In genomic region chr10:50576995-50577394, GRCh38 we compare ENCODE assay signal across 19 cellular contexts. TPM values are rescaled to one million over a fixed set of nuclear protein-coding genes. Genes with fewer than 3 reads are reported as not detected.
A peak's percentile ranks its signal among the peaks of the same experiment; 100 is the strongest.
DNase-seq lines count a peak whose midpoint lies in the region; ATAC-seq, FAIRE-seq and TF ChIP-seq lines count a peak whose summit lies in the region.
"Had no signal": no experiment of that assay in that cellular context is flagged by ENCODE, and none has a peak within 500 bp of the region (broad histone marks: within the 10 kb centered on the region; RNA-seq: fewer than 3 reads in every experiment).

No MANE protein-coding gene starts in this region.

- H3K4me3 ChIP-seq in astrocyte (ENCODE audit: insufficient read depth, low read depth, low read length) (no peak overlapping the region), lower lobe of right lung (no peak overlapping the region)
- H3K4me3 ChIP-seq: esophagus muscularis mucosa, transverse colon had no signal

- no peaks in the 10 kb centered on the region for H3K9me3 ChIP-seq in astrocyte (ENCODE audit: insufficient read depth, low read depth, low read length)
- H3K9me3 ChIP-seq in lower lobe of right lung: no peaks in the 10 kb centered on the region
- H3K9me3 ChIP-seq: esophagus muscularis mucosa had no signal

- TF ChIP-seq CTCF in astrocyte (IDR thresholded peaks at IDR 0.05; ENCODE audit: insufficient read depth, low read depth, low read length): no peak
- TF ChIP-seq CTCF in lower lobe of right lung (IDR thresholded peaks at IDR 0.05): no peak

- H3K36me3 ChIP-seq in astrocyte (ENCODE audit: insufficient read depth, low read length) (no peaks in the 10 kb centered on the region), lower lobe of right lung (no peaks in the 10 kb centered on the region)
- H3K36me3 ChIP-seq: esophagus muscularis mucosa, transverse colon had no signal

- ATAC-seq in left ventricle myocardium superior (peak; percentile 8), Right ventricle myocardium inferior (no peak), lower lobe of right lung (no peak)
- ATAC-seq: HepG2 had no signal

- no peaks in the 10 kb centered on the region for H3K27me3 ChIP-seq in astrocyte (ENCODE audit: insufficient read depth, low read length)
- H3K27me3 ChIP-seq in lower lobe of right lung (ENCODE audit: low read depth): no peaks in the 10 kb centered on the region
- H3K27me3 ChIP-seq: esophagus muscularis mucosa, transverse colon had no signal

- no peak overlapping the region for H3K4me2 ChIP-seq in astrocyte (ENCODE audit: low read length)

- H3K27ac Mint-ChIP-seq in astrocyte (ENCODE audit: unreplicated experiment): peak overlapping the region; percentile 8
- H3K27ac Mint-ChIP-seq in activated CD4-positive, alpha-beta memory T cell treated with anti-CD3 and anti-CD28 coated beads for 36 hours: no peak overlapping the region
- H3K27ac Mint-ChIP-seq: activated CD4-positive, alpha-beta T cell treated with anti-CD3 and anti-CD28 coated beads, Interleukin-2, amount 10 ng/mL, durations not matched to agents 7 days and 5 days had no signal

- DNase-seq in left ventricle myocardium superior (no peak), Right ventricle myocardium inferior (ENCODE audit: missing footprints) (no peak), astrocyte (ENCODE audit: low read depth) (no peak), lower lobe of right lung (no peak), RCC 7860 (ENCODE audit: low spot score) (no peak), mucosa of gallbladder (ENCODE audit: low spot score) (no peak), SKM-1 treated with dmso at 0.1 percent for 144 hours (lab: John Stamatoyannopoulos, UW; ENCODE audit: unreplicated experiment) (no peak)
- DNase-seq in activated CD4-positive, alpha-beta memory T cell treated with anti-CD3 and anti-CD28 coated beads for 36 hours: no peak
- DNase-seq: activated CD4-positive, alpha-beta T cell treated with anti-CD3 and anti-CD28 coated beads, Interleukin-2, amount 10 ng/mL, durations not matched to agents 7 days and 5 days; activated CD8-positive, alpha-beta memory T cell treated with anti-CD3 and anti-CD28 coated beads, Interleukin-2, amount 50 U/mL, for 48 hours; activated naive CD4-positive, alpha-beta T cell; GOT3; mammary epithelial cell; NCI-H146; NCI-H774 had no signal

- no peaks in the 10 kb centered on the region for H3K36me3 Mint-ChIP-seq in astrocyte (ENCODE audit: low read depth, unreplicated experiment)
- no peaks in the 10 kb centered on the region for H3K36me3 Mint-ChIP-seq in activated CD4-positive, alpha-beta memory T cell treated with anti-CD3 and anti-CD28 coated beads for 36 hours

- no peak for FAIRE-seq in astrocyte (lab: Jason Lieb, UNC)
- FAIRE-seq in RCC 7860 (lab: Jason Lieb, UNC): no peak
- FAIRE-seq: HepG2, TTC549 had no signal

- CTCF ChIA-PET in activated CD4-positive, alpha-beta memory T cell treated with anti-CD3 and anti-CD28 coated beads for 36 hours (lab: Charles Lee): interaction anchor here (0.8 to 1.6 kb wide), 4 partner anchors 8 to 45 kb away, joined by 3 to 5 read pairs (median 4); no protein-coding TSS in a partner anchor

- peaks cover 39% of the 10 kb centered on the region for H3K4me1 Mint-ChIP-seq in astrocyte (ENCODE audit: low read depth, unreplicated experiment)
- peaks cover 60% of the 10 kb centered on the region for H3K4me1 Mint-ChIP-seq in activated CD4-positive, alpha-beta memory T cell treated with anti-CD3 and anti-CD28 coated beads for 36 hours (ENCODE audit: low read depth)

- intact Hi-C loops in left ventricle myocardium superior (cut with micrococcal nuclease): no loop called here
- intact Hi-C loops in Right ventricle myocardium inferior (cut with DNase I): no loop called here
- intact Hi-C loops in lower lobe of right lung (cut with DNase I): no loop called here
- intact Hi-C loops in activated CD4-positive, alpha-beta memory T cell treated with anti-CD3 and anti-CD28 coated beads for 36 hours (cut with micrococcal nuclease): loop anchor here (1.0 to 5.0 kb wide), 2 partner anchors 37 to 45 kb away; partner anchors contain the start of gene SGMS1

- POLR2A ChIA-PET in activated CD4-positive, alpha-beta memory T cell treated with anti-CD3 and anti-CD28 coated beads for 36 hours (lab: Charles Lee): interaction anchor here (1.0 kb wide), 1 partner anchor 28 kb away, joined by 3 read pairs; no protein-coding TSS in a partner anchor

- no peak overlapping the region for H3K4me3 Mint-ChIP-seq in astrocyte (ENCODE audit: unreplicated experiment)
- H3K4me3 Mint-ChIP-seq in activated CD4-positive, alpha-beta memory T cell treated with anti-CD3 and anti-CD28 coated beads for 36 hours: no peak overlapping the region
- H3K4me3 Mint-ChIP-seq: activated CD4-positive, alpha-beta T cell treated with anti-CD3 and anti-CD28 coated beads, Interleukin-2, amount 10 ng/mL, durations not matched to agents 7 days and 5 days had no signal

- no peak overlapping the region for H3K9ac ChIP-seq in astrocyte (ENCODE audit: low read length)

- H3K27me3 Mint-ChIP-seq in astrocyte (ENCODE audit: low read depth, unreplicated experiment): no peaks in the 10 kb centered on the region
- no peaks in the 10 kb centered on the region for H3K27me3 Mint-ChIP-seq in activated CD4-positive, alpha-beta memory T cell treated with anti-CD3 and anti-CD28 coated beads for 36 hours
- H3K27me3 Mint-ChIP-seq: activated CD4-positive, alpha-beta T cell treated with anti-CD3 and anti-CD28 coated beads, Interleukin-2, amount 10 ng/mL, durations not matched to agents 7 days and 5 days had no signal

- H3K27ac ChIP-seq in astrocyte (ENCODE audit: low read depth, low read length) (no peak overlapping the region), lower lobe of right lung (peak overlapping the region; percentile 8)

- no peaks in the 10 kb centered on the region for H3K9me3 Mint-ChIP-seq in astrocyte (ENCODE audit: unreplicated experiment)
- no peaks in the 10 kb centered on the region for H3K9me3 Mint-ChIP-seq in activated CD4-positive, alpha-beta memory T cell treated with anti-CD3 and anti-CD28 coated beads for 36 hours
- H3K9me3 Mint-ChIP-seq: activated CD4-positive, alpha-beta T cell treated with anti-CD3 and anti-CD28 coated beads, Interleukin-2, amount 10 ng/mL, durations not matched to agents 7 days and 5 days had no signal

- H4K20me1 ChIP-seq in astrocyte (ENCODE audit: insufficient read depth, low read length): peaks cover 21% of the 10 kb centered on the region

- peaks cover 7% of the 10 kb centered on the region for H3K4me1 ChIP-seq in astrocyte (ENCODE audit: insufficient read depth, low read length)
- H3K4me1 ChIP-seq in lower lobe of right lung: peaks cover 24% of the 10 kb centered on the region

- H2AFZ ChIP-seq in astrocyte (ENCODE audit: low read depth, low read length): no peak overlapping the region

- H3K79me2 ChIP-seq in astrocyte (ENCODE audit: insufficient read depth, low read length): no peaks in the 10 kb centered on the region

RNA-seq across cellular contexts. Expression of gene SGMS1, which starts 46.8 kb away (rescaled TPM):
- 21.9 TPM for total RNA-seq in left ventricle myocardium superior
- total RNA-seq in Right ventricle myocardium inferior: 23.1 TPM
- 22.3 and 25.6 TPM in 2 replicates for total RNA-seq in astrocyte
- 72.3 TPM for total RNA-seq in lower lobe of right lung
- total RNA-seq in mucosa of gallbladder: 36.9 TPM
- 1 to 10 TPM; 6.8 to 7.2 TPM for total RNA-seq in activated CD4-positive, alpha-beta memory T cell treated with anti-CD3 and anti-CD28 coated beads for 36 hours
